9 cellular contexts compared by ENCODE assay signal in genomic region chr1:53572061-53572801, GRCh38.
DNase-seq lines count a peak whose midpoint lies in the region; ATAC-seq, FAIRE-seq and TF ChIP-seq lines count a peak whose summit lies in the region.
"Had no signal": no experiment of that assay in that cellular context is flagged by ENCODE, and none has a peak within 500 bp of the region (broad histone marks: within the 10 kb centered on the region; RNA-seq: fewer than 3 reads in every experiment).

No MANE protein-coding gene starts in this region.

- in situ Hi-C loops in ACHN (cut with HindIII; ENCODE audit: low pct_ligation_motif_present, low pct_unique_long_range_greater_than_20kb, low sequenced_read_pairs) = no loop called here

- no peak for ATAC-seq in HG03280 (IDR thresholded peaks at IDR 0.05; ENCODE audit: unreplicated experiment)

- intact Hi-C loops in head of caudate nucleus (cut with DNase I) = no loop called here

- DNase-seq in ACHN (peak; percentile 79), HK-2 (ENCODE audit: unreplicated experiment) (peak; percentile 56), SHP77 treated with DMSO at 0.1 percent for 48 hours (lab: John Stamatoyannopoulos, UW) (peak; percentile 4), head of caudate nucleus (peak in 22 of 42 donors; percentile 2 to 55 (median 18)), urothelium cell line (ENCODE audit: low spot score) (peak; percentile 55), NOMO-1 treated with DMSO at 0.1 percent for 48 hours (lab: John Stamatoyannopoulos, UW; ENCODE audit: unreplicated experiment) (no peak), GM12891 (ENCODE audit: insufficient read length, low spot score) (no peak)
- DNase-seq: naive B cell had no signal

- TF ChIP-seq POLR2A in GM12891 (IDR thresholded peaks at IDR 0.05; ENCODE audit: low read depth, low read length) = no peak

- FAIRE-seq in urothelium cell line (lab: Jason Lieb, UNC) (no peak), GM12891 (lab: Jason Lieb, UNC) (no peak)

TF ChIP-seq in GM12891, 5 proteins besides CTCF, POLR2A, EP300 and RAD21:
- no peak for TF ChIP-seq TAF1 (IDR thresholded peaks at IDR 0.05; ENCODE audit: low read depth, low read length)
- TF ChIP-seq SPI1 (IDR thresholded peaks at IDR 0.05; ENCODE audit: low read depth, low read length) = no peak
- TF ChIP-seq POLR2AphosphoS5 (IDR thresholded peaks at IDR 0.05; ENCODE audit: low read depth, low read length) = no peak
- TF ChIP-seq PAX5 (IDR thresholded peaks at IDR 0.05; ENCODE audit: insufficient read depth, low read length, severe bottlenecking) = no peak
- no peak for TF ChIP-seq POU2F2 (IDR thresholded peaks at IDR 0.05; ENCODE audit: low read depth, low read length)

Comparison
In these comparisons a context has a peak if more than half of its experiments do, and no peak if none do; other contexts are left out.
1. DNase-seq: peak in ACHN (single experiment), HK-2 (single experiment), SHP77 treated with DMSO at 0.1 percent for 48 hours (single experiment), head of caudate nucleus (22 of 42) and urothelium cell line (single experiment); none in NOMO-1 treated with DMSO at 0.1 percent for 48 hours (single experiment) and GM12891 (single experiment).